Comparison of ENCODE assay signal across 1 cellular context in genomic region chr16:89194340-89195311, GRCh38.
TF ChIP-seq lines count a peak whose summit lies in the region.

No MANE protein-coding gene starts in this region.

TF ChIP-seq in IMR-90, 13 proteins besides CTCF, POLR2A, EP300 and RAD21 (continued from another document):
- TF ChIP-seq ELK1 (IDR thresholded peaks at IDR 0.05; ENCODE audit: borderline replicate concordance, low read depth, low read length) (no peak), MAFK (IDR thresholded peaks at IDR 0.05; ENCODE audit: low read depth, low read length) (no peak), USF2 (IDR thresholded peaks at IDR 0.05; ENCODE audit: low read depth, low read length) (no peak), MXI1 (IDR thresholded peaks at IDR 0.05; ENCODE audit: borderline replicate concordance, low read depth, low read length) (no peak), RCOR1 (IDR thresholded peaks at IDR 0.05; ENCODE audit: insufficient replicate concordance, low read length) (no peak), RFX5 (IDR thresholded peaks at IDR 0.05; ENCODE audit: low read depth, low read length) (no peak), BHLHE40 (IDR thresholded peaks at IDR 0.05; ENCODE audit: low read depth, low read length) (no peak), FOS (IDR thresholded peaks at IDR 0.05; ENCODE audit: low read depth, low read length) (no peak), CHD1 (IDR thresholded peaks at IDR 0.05; ENCODE audit: low read depth, low read length) (no peak), NFE2L2 (IDR thresholded peaks at IDR 0.05; ENCODE audit: low read depth, low read length) (no peak)
